Comparison of ENCODE assay signal across 19 cellular contexts in the genomic region with DNA sequence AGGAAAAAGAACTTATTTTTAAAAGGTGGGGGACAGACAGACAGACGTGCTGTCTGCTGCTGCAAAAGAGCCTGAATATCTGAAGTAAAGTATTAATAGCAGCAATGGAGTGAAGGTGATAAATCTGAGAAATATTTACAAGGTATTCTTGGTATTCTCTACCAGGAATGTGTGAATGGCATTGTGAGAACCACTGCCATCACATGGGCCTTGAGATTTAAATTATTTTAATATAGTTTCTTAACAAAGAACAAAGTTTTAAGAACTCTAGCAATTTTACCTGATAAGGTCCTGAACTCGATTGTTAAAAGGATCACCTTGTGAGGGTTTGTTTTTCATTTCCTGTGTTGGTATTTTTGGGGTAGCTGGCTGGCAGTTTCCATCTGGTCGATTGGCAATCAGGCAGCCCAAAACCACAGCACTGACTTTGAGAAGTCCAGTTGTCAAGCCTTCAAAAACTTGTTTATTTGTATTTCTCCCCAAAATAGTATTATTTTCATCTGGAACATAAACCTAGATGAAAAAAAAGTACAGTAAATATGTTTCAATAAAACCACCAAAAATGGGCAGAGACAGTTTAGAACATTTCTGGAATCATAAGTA.
DNase-seq lines count a peak whose midpoint lies in the region; ATAC-seq and TF ChIP-seq lines count a peak whose summit lies in the region.
"Had no signal": no experiment of that assay in that cellular context is flagged by ENCODE, and none has a peak within 500 bp of the region (broad histone marks: within the 10 kb centered on the region; RNA-seq: fewer than 3 reads in every experiment).

No MANE protein-coding gene starts in this region.

- no peak overlapping the region for H3K4me3 ChIP-seq in MG63
- no peak overlapping the region for H3K4me3 ChIP-seq in osteoblast (ENCODE audit: insufficient read depth, low read length)

- H3K9me3 ChIP-seq in MG63 (no peaks in the 10 kb centered on the region), osteoblast (ENCODE audit: low read depth, low read length) (no peaks in the 10 kb centered on the region)

- H3K4me2 ChIP-seq in osteoblast (ENCODE audit: insufficient read depth, low read length) = no peak overlapping the region

- no peak for ATAC-seq in GM21360 (IDR thresholded peaks at IDR 0.05; ENCODE audit: unreplicated experiment)
- no peak for ATAC-seq in HG02981 (IDR thresholded peaks at IDR 0.05; ENCODE audit: unreplicated experiment)
- no peak for ATAC-seq in GM21390 (IDR thresholded peaks at IDR 0.05; ENCODE audit: unreplicated experiment)
- ATAC-seq: activated CD4-positive, CD25-positive, alpha-beta regulatory T cell treated with anti-CD3 and anti-CD28 coated beads, Interleukin-2, amount 50 U/mL, for 24 hours; left ventricle myocardium superior had no signal

- H3K27ac ChIP-seq in osteoblast (ENCODE audit: low read depth, low read length) = peak overlapping the region; percentile 31
- H3K27ac ChIP-seq: brain microvascular endothelial cell had no signal

- H3K27ac Mint-ChIP-seq in chondrocyte (ENCODE audit: unreplicated experiment) = peak overlapping the region; percentile 76
- H3K27ac Mint-ChIP-seq: nephron; T-helper 1 cell treated with Interleukin-12 subunit alpha and Interleukin-12 subunit beta and Interleukin-4 antibody, amounts not matched to agents 30 μg/mL and 1 μg/mL, for 36 hours had no signal

- H3K4me1 ChIP-seq in osteoblast (ENCODE audit: insufficient read depth, low read length) = peaks cover 5% of the 10 kb centered on the region

- no peaks in the 10 kb centered on the region for H3K27me3 ChIP-seq in MG63
- H3K27me3 ChIP-seq in osteoblast (ENCODE audit: insufficient read depth, low read length) = no peaks in the 10 kb centered on the region
- H3K27me3 ChIP-seq: brain microvascular endothelial cell had no signal

- H4K20me1 ChIP-seq in osteoblast (ENCODE audit: insufficient read depth, low read length) = no peaks in the 10 kb centered on the region

- peaks cover 8% of the 10 kb centered on the region for H3K36me3 Mint-ChIP-seq in chondrocyte (ENCODE audit: low read depth)

- H3K36me3 ChIP-seq in MG63 (no peaks in the 10 kb centered on the region), osteoblast (ENCODE audit: insufficient read depth, low read length) (no peaks in the 10 kb centered on the region)
- H3K36me3 ChIP-seq: brain microvascular endothelial cell had no signal

- H3K4me3 Mint-ChIP-seq in chondrocyte (ENCODE audit: unreplicated experiment) = no peak overlapping the region
- H3K4me3 Mint-ChIP-seq: nephron; T-helper 1 cell treated with Interleukin-12 subunit alpha and Interleukin-12 subunit beta and Interleukin-4 antibody, amounts not matched to agents 30 μg/mL and 1 μg/mL, for 36 hours had no signal

- H2AFZ ChIP-seq in osteoblast (ENCODE audit: low read length) = no peak overlapping the region

- DNase-seq in ELR (ENCODE audit: low read depth) (peak; percentile 42), MG63 (peak; percentile 4), chondrocyte (ENCODE audit: low spot score) (no peak), osteoblast (ENCODE audit: insufficient read length, low spot score, missing footprints) (peak; percentile 47), mesenteric fat pad (ENCODE audit: low spot score) (no peak)
- DNase-seq: activated naive CD4-positive, alpha-beta T cell; brain microvascular endothelial cell; C1 segment of cervical spinal cord; DMS53; effector CD8-positive, alpha-beta T cell; left ventricle myocardium superior; NCI-H2081 treated with DMSO at 0.1 percent for 48 hours; NCI-H774 had no signal

- peaks cover 24% of the 10 kb centered on the region for H3K4me1 Mint-ChIP-seq in chondrocyte (ENCODE audit: low read depth)

- H3K79me2 ChIP-seq in osteoblast (ENCODE audit: insufficient read depth, low read length) = no peaks in the 10 kb centered on the region

- H3K27me3 Mint-ChIP-seq in chondrocyte (ENCODE audit: low read depth) = no peaks in the 10 kb centered on the region

- TF ChIP-seq CTCF in chondrocyte (IDR thresholded peaks at IDR 0.05) (no peak), osteoblast (IDR thresholded peaks at IDR 0.05; ENCODE audit: extremely low read depth, low read depth, low read length) (no peak)

- H3K9me3 Mint-ChIP-seq in chondrocyte (ENCODE audit: low read depth) = peaks cover 5% of the 10 kb centered on the region
- H3K9me3 Mint-ChIP-seq: T-helper 1 cell treated with Interleukin-12 subunit alpha and Interleukin-12 subunit beta and Interleukin-4 antibody, amounts not matched to agents 30 μg/mL and 1 μg/mL, for 36 hours had no signal

Comparison
In these comparisons a context has a peak if more than half of its experiments do, and no peak if none do; other contexts are left out.
1. DNase-seq: peak in ELR (single experiment), MG63 (single experiment) and osteoblast (single experiment); none in chondrocyte (single experiment) and mesenteric fat pad (single experiment).